In the genomic region with DNA sequence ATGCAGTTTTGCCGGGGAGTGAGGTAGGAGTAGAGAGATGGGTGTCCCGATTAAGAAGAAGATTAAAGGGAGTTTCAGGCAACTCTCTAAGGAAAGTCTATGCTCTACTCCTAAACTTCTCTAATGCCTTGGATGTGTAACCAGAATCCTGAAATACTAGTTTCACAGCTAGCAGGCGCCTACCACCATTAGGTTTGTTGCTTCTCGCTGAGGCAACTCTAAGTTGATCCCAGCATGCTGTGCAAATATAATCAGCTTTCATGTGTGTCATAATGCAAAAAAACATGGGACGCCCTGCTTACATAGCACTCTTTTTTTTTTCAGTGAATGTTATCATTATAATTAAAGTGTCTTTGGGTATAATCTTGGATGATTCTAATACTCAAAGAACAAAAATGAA, we compare ENCODE assay signal across 1 cellular context.
TF ChIP-seq lines count a peak whose summit lies in the region.

No MANE protein-coding gene starts in this region.

TF ChIP-seq in HCT116, 20 proteins besides CTCF, POLR2A, EP300 and RAD21:
- TF ChIP-seq JUND (IDR thresholded peaks at IDR 0.05) (no peak), ELF1 (IDR thresholded peaks at IDR 0.05; ENCODE audit: borderline replicate concordance, low read depth) (no peak), SP1 (IDR thresholded peaks at IDR 0.05; ENCODE audit: low read depth) (no peak), YY1 (IDR thresholded peaks at IDR 0.05; ENCODE audit: extremely low read depth, insufficient replicate concordance, low read depth, low read length) (no peak), POLR2AphosphoS5 (IDR thresholded peaks at IDR 0.05; ENCODE audit: low read depth, low read length) (no peak), TCF7L2 (IDR thresholded peaks at IDR 0.05; ENCODE audit: borderline replicate concordance, extremely low read depth, insufficient read depth, insufficient read length) (no peak), SRF (IDR thresholded peaks at IDR 0.05; ENCODE audit: low read depth) (no peak), SIN3A (IDR thresholded peaks at IDR 0.05; ENCODE audit: low read depth) (no peak), EZH2 (IDR thresholded peaks at IDR 0.05) (no peak), CBX3 (IDR thresholded peaks at IDR 0.05; ENCODE audit: low read depth) (no peak)
- TF ChIP-seq, protein P1, sequence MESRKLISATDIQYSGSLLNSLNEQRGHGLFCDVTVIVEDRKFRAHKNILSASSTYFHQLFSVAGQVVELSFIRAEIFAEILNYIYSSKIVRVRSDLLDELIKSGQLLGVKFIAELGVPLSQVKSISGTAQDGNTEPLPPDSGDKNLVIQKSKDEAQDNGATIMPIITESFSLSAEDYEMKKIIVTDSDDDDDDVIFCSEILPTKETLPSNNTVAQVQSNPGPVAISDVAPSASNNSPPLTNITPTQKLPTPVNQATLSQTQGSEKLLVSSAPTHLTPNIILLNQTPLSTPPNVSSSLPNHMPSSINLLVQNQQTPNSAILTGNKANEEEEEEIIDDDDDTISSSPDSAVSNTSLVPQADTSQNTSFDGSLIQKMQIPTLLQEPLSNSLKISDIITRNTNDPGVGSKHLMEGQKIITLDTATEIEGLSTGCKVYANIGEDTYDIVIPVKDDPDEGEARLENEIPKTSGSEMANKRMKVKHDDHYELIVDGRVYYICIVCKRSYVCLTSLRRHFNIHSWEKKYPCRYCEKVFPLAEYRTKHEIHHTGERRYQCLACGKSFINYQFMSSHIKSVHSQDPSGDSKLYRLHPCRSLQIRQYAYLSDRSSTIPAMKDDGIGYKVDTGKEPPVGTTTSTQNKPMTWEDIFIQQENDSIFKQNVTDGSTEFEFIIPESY (IDR thresholded peaks at IDR 0.05; ENCODE audit: extremely low read depth, insufficient replicate concordance, low read length): no peak
- TF ChIP-seq, protein P2, sequence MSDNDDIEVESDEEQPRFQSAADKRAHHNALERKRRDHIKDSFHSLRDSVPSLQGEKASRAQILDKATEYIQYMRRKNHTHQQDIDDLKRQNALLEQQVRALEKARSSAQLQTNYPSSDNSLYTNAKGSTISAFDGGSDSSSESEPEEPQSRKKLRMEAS (IDR thresholded peaks at IDR 0.05): no peak
- TF ChIP-seq, protein P3, sequence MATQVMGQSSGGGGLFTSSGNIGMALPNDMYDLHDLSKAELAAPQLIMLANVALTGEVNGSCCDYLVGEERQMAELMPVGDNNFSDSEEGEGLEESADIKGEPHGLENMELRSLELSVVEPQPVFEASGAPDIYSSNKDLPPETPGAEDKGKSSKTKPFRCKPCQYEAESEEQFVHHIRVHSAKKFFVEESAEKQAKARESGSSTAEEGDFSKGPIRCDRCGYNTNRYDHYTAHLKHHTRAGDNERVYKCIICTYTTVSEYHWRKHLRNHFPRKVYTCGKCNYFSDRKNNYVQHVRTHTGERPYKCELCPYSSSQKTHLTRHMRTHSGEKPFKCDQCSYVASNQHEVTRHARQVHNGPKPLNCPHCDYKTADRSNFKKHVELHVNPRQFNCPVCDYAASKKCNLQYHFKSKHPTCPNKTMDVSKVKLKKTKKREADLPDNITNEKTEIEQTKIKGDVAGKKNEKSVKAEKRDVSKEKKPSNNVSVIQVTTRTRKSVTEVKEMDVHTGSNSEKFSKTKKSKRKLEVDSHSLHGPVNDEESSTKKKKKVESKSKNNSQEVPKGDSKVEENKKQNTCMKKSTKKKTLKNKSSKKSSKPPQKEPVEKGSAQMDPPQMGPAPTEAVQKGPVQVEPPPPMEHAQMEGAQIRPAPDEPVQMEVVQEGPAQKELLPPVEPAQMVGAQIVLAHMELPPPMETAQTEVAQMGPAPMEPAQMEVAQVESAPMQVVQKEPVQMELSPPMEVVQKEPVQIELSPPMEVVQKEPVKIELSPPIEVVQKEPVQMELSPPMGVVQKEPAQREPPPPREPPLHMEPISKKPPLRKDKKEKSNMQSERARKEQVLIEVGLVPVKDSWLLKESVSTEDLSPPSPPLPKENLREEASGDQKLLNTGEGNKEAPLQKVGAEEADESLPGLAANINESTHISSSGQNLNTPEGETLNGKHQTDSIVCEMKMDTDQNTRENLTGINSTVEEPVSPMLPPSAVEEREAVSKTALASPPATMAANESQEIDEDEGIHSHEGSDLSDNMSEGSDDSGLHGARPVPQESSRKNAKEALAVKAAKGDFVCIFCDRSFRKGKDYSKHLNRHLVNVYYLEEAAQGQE (IDR thresholded peaks at IDR 0.05; ENCODE audit: low read depth): no peak
- TF ChIP-seq, protein P4, sequence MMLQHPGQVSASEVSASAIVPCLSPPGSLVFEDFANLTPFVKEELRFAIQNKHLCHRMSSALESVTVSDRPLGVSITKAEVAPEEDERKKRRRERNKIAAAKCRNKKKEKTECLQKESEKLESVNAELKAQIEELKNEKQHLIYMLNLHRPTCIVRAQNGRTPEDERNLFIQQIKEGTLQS (IDR thresholded peaks at IDR 0.05): no peak
